In the genomic region with DNA sequence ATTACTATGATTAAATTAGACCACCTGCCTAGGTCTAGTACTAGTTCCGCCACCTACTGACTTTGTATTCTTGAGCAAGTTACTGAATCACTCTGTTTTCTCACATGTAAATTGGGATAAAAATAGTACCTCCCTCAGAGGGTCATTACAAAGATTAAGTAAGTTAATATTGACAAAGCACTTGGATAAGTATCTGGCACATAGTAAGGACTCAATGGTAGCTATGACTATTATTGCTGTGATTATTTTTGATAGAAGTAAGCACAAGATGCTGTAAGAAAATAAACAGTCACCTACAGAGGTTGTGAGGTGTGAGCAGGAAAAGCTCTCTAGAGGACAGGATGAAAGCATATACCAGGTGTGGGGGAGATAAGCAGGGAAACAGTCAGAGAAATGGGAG, we compare ENCODE assay signal across 12 cellular contexts.
A peak's percentile ranks its signal among the peaks of the same experiment; 100 is the strongest.
DNase-seq lines count a peak whose midpoint lies in the region; ATAC-seq and TF ChIP-seq lines count a peak whose summit lies in the region.
"Had no signal": no experiment of that assay in that cellular context is flagged by ENCODE, and none has a peak within 500 bp of the region (broad histone marks: within the 10 kb centered on the region; RNA-seq: fewer than 3 reads in every experiment).

No MANE protein-coding gene starts in this region.

- no peak overlapping the region for H3K27ac ChIP-seq in prostate gland
- H3K27ac ChIP-seq: BLaER1, GM23248 had no signal

- TF ChIP-seq POLR2A in prostate gland (IDR thresholded peaks at IDR 0.05) = no peak

- ATAC-seq in HG03135 (IDR thresholded peaks at IDR 0.05; ENCODE audit: unreplicated experiment) = no peak

- H3K36me3 Mint-ChIP-seq in progenitor cell of endocrine pancreas (ENCODE audit: insufficient read depth) = no peaks in the 10 kb centered on the region
- H3K36me3 Mint-ChIP-seq: CD8-positive, alpha-beta memory T cell had no signal

- H3K36me3 ChIP-seq in prostate gland = no peaks in the 10 kb centered on the region
- H3K36me3 ChIP-seq: BLaER1, HAP-1 had no signal

- peaks cover 3% of the 10 kb centered on the region for H3K4me1 Mint-ChIP-seq in progenitor cell of endocrine pancreas (ENCODE audit: low read depth)
- H3K4me1 Mint-ChIP-seq: CD8-positive, alpha-beta memory T cell had no signal

- intact Hi-C loops in prostate gland (cut with DNase I) = no loop called here

- H3K27me3 Mint-ChIP-seq in progenitor cell of endocrine pancreas = no peaks in the 10 kb centered on the region

- H3K27me3 ChIP-seq in prostate gland (replicated peaks; ENCODE audit: insufficient read depth) = no peaks in the 10 kb centered on the region
- H3K27me3 ChIP-seq: BLaER1 had no signal

- H3K9me3 ChIP-seq in prostate gland = no peaks in the 10 kb centered on the region
- H3K9me3 ChIP-seq: BLaER1, Caco-2, HAP-1 had no signal

- peaks cover 3% of the 10 kb centered on the region for H3K9me3 Mint-ChIP-seq in progenitor cell of endocrine pancreas (ENCODE audit: low read depth)

- H3K4me3 Mint-ChIP-seq in progenitor cell of endocrine pancreas (ENCODE audit: low read depth) = no peak overlapping the region
- H3K4me3 Mint-ChIP-seq: CD8-positive, alpha-beta memory T cell had no signal

- peak overlapping the region; percentile 19 for H3K27ac Mint-ChIP-seq in progenitor cell of endocrine pancreas
- H3K27ac Mint-ChIP-seq: CD8-positive, alpha-beta memory T cell had no signal

- no peaks in the 10 kb centered on the region for H3K4me1 ChIP-seq in prostate gland (replicated peaks)
- H3K4me1 ChIP-seq: BLaER1, Caco-2, HAP-1 had no signal

- WGBS in prostate gland = 90% methylated on average over 1 of the region's 1 CpG

- no peak for TF ChIP-seq CTCF in progenitor cell of endocrine pancreas (IDR thresholded peaks at IDR 0.05; ENCODE audit: unreplicated experiment)
- TF ChIP-seq CTCF in prostate gland (IDR thresholded peaks at IDR 0.05) = no peak

- no peak overlapping the region for H3K4me3 ChIP-seq in prostate gland
- H3K4me3 ChIP-seq: BLaER1, GM23248, HAP-1 had no signal

- DNase-seq in DMS53 treated with DMSO at 0.1 percent for 48 hours (lab: John Stamatoyannopoulos, UW; ENCODE audit: unreplicated experiment) (peak; percentile 11), NCI-H774 (lab: John Stamatoyannopoulos, UW) (peak; percentile 34), progenitor cell of endocrine pancreas (ENCODE audit: low spot score, unreplicated experiment) (no peak), prostate gland (ENCODE audit: low spot score) (no peak), putamen (ENCODE audit: low spot score) (no peak)
- DNase-seq: AML-193; Caco-2; CD8-positive, alpha-beta memory T cell; GM23248 had no signal

Comparison
In these comparisons a context has a peak if more than half of its experiments do, and no peak if none do; other contexts are left out.
1. DNase-seq: peak in DMS53 treated with DMSO at 0.1 percent for 48 hours (single experiment) and NCI-H774 (single experiment); none in progenitor cell of endocrine pancreas (single experiment), prostate gland (single experiment) and putamen (single experiment).